In the genomic region with DNA sequence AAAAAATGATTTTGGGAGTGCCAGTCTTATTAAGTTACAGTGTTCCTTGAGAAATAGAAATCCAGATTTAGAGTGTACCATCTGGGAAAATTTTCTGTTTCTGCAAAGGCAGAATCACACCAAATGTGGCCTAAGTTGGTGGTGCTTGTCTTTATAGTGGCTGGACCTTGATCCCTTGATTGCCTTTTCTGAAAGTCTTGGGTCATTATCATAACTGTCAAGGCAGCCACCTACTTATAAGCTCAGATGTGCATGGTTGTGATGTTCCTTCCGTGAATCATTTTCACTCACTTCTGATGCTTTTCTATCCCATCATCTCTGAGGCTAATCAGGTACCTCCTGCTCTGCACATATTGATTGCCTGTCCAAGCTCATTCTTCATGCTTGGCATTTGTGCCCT, we compare ENCODE assay signal across 25 cellular contexts.
"Had no signal": no experiment of that assay in that cellular context is flagged by ENCODE, and none has a peak within 500 bp of the region (broad histone marks: within the 10 kb centered on the region; RNA-seq: fewer than 3 reads in every experiment).

No MANE protein-coding gene starts in this region.

- H3K4me2 ChIP-seq: hepatocyte had no signal

- H3K36me3 ChIP-seq: colonic mucosa, esophagus squamous epithelium, left lung, lower lobe of right lung had no signal

- H2AFZ ChIP-seq: hepatocyte had no signal

- DNase-seq: colonic mucosa; cortex of kidney; effector CD8-positive, alpha-beta T cell; effector memory CD8-positive, alpha-beta T cell; endodermal cell; erythroblast; esophagus squamous epithelium; foreskin fibroblast; foreskin melanocyte; heart left ventricle; hypothalamus; immature natural killer cell; islet precursor cell; kidney; kidney glomerular epithelial cell; left lung; left ventricle myocardium superior; lower lobe of right lung; mesenchymal stem cell; naive thymus-derived CD4-positive, alpha-beta T cell had no signal

- H3K27ac ChIP-seq: colonic mucosa, epithelial cell of prostate, esophagus squamous epithelium, gastroesophageal sphincter, hepatocyte, left lung, lower lobe of right lung had no signal

- ATAC-seq: effector memory CD8-positive, alpha-beta T cell; esophagus mucosa; gastroesophageal sphincter; heart left ventricle; left lung; left ventricle myocardium superior; lower lobe of right lung; naive thymus-derived CD4-positive, alpha-beta T cell had no signal

- H3K4me1 ChIP-seq: colonic mucosa, lower lobe of right lung had no signal

- H3K4me3 ChIP-seq: colonic mucosa, esophagus squamous epithelium, gastroesophageal sphincter, heart left ventricle, hepatocyte, left lung, lower lobe of right lung had no signal

- H3K27me3 ChIP-seq: colonic mucosa, esophagus squamous epithelium, gastroesophageal sphincter, heart left ventricle, hepatocyte, left lung had no signal

- H3K9me3 ChIP-seq: colonic mucosa, esophagus squamous epithelium, gastroesophageal sphincter, heart left ventricle, left lung, lower lobe of right lung had no signal

- FAIRE-seq: endometrium, kidney had no signal
